ENCODE assay signal across 1 cellular context in the genomic region with DNA sequence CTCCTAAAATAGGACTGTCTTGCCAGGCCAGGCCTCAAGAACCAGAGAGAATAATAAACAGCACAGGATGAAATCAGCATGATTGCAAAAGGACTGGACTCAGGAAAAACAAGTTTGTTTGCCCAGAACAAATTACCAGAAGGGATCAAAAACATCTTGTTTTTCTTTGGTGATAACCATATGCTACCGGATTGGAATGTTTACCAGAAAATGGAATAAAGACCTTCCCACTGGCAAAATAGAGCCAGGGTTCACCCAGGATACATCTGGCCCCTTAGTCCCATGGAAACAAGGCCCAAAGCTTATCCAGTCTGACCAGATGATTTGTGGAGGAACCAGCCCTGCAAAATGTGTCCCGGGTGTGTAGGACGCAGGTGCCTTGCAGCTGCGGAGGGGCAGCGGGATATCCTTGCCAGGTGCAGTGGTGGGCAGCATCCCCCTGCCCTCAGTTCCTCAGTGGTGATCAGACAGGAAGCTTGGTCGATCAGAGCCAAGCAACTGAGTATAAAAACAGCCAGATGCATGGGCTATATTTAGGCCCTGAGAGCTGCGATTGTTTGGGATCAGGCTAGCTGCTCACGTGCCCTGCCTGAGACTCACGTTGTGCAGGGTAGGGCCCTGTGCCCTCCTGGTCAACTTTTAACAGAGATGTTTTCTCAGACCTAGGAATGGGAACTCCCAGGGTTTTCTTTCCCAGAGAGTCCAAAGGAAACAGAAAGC.
A peak's percentile ranks its signal among the peaks of the same experiment; 100 is the strongest.
TF ChIP-seq lines count a peak whose summit lies in the region.

No MANE protein-coding gene starts in this region.

TF ChIP-seq in HepG2, 621 proteins besides CTCF, POLR2A, EP300 and RAD21 (continued from another document and continues in another):
- TF ChIP-seq KLF15 (CRISPR knock-in tag; IDR thresholded peaks at IDR 0.05; ENCODE audit: borderline replicate concordance) = no peak
- no peak for TF ChIP-seq ZNF598 (CRISPR knock-in tag; IDR thresholded peaks at IDR 0.05; ENCODE audit: borderline replicate concordance)
- no peak for TF ChIP-seq ZNF34 (CRISPR knock-in tag; IDR thresholded peaks at IDR 0.05; ENCODE audit: borderline replicate concordance)
- TF ChIP-seq RBM22 (optimal IDR thresholded peaks at IDR 0.05; ENCODE audit: low read length) = no peak
- TF ChIP-seq SUZ12 (IDR thresholded peaks at IDR 0.05; ENCODE audit: low read depth, low read length) = no peak
- no peak for TF ChIP-seq SSRP1 (CRISPR knock-in tag; IDR thresholded peaks at IDR 0.05)
- no peak for TF ChIP-seq ATF1 (CRISPR knock-in tag; IDR thresholded peaks at IDR 0.05)
- no peak for TF ChIP-seq REST (IDR thresholded peaks at IDR 0.05; ENCODE audit: borderline replicate concordance in 1 of 2, low read depth in 1 of 2, low read length in 2 of 2)
- TF ChIP-seq ZBTB37 (CRISPR knock-in tag; IDR thresholded peaks at IDR 0.05) = peak; percentile 100
- no peak for TF ChIP-seq ZNF101 (CRISPR knock-in tag; IDR thresholded peaks at IDR 0.05; ENCODE audit: borderline replicate concordance, low read depth)
- peak; percentile 68; the same call in 1 of the 2 replicates for TF ChIP-seq DPF2 (CRISPR knock-in tag; IDR thresholded peaks at IDR 0.05; ENCODE audit: borderline replicate concordance, low read depth)
- no peak; the same call in 1 of the 2 replicates for TF ChIP-seq ZNF652 (CRISPR knock-in tag; IDR thresholded peaks at IDR 0.05; ENCODE audit: borderline replicate concordance, low read depth)
- TF ChIP-seq ZNF619 (CRISPR knock-in tag; IDR thresholded peaks at IDR 0.05) = 0 out of 2 replicates have a peak, but pooled peaks have one; percentile 56
- TF ChIP-seq WIZ (CRISPR knock-in tag; IDR thresholded peaks at IDR 0.05) = no peak
- no peak for TF ChIP-seq DNMT1 (CRISPR knock-in tag; IDR thresholded peaks at IDR 0.05)
- no peak for TF ChIP-seq KLF9 (CRISPR knock-in tag; IDR thresholded peaks at IDR 0.05; ENCODE audit: low read depth)
- TF ChIP-seq TMF1 (CRISPR knock-in tag; IDR thresholded peaks at IDR 0.05; ENCODE audit: low read depth) = no peak
- TF ChIP-seq, protein P1, sequence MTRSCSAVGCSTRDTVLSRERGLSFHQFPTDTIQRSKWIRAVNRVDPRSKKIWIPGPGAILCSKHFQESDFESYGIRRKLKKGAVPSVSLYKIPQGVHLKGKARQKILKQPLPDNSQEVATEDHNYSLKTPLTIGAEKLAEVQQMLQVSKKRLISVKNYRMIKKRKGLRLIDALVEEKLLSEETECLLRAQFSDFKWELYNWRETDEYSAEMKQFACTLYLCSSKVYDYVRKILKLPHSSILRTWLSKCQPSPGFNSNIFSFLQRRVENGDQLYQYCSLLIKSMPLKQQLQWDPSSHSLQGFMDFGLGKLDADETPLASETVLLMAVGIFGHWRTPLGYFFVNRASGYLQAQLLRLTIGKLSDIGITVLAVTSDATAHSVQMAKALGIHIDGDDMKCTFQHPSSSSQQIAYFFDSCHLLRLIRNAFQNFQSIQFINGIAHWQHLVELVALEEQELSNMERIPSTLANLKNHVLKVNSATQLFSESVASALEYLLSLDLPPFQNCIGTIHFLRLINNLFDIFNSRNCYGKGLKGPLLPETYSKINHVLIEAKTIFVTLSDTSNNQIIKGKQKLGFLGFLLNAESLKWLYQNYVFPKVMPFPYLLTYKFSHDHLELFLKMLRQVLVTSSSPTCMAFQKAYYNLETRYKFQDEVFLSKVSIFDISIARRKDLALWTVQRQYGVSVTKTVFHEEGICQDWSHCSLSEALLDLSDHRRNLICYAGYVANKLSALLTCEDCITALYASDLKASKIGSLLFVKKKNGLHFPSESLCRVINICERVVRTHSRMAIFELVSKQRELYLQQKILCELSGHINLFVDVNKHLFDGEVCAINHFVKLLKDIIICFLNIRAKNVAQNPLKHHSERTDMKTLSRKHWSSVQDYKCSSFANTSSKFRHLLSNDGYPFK (CRISPR knock-in tag; IDR thresholded peaks at IDR 0.05; ENCODE audit: borderline replicate concordance) = no peak; the same call in 1 of the 2 replicates
- TF ChIP-seq NRL (CRISPR knock-in tag; IDR thresholded peaks at IDR 0.05; ENCODE audit: borderline replicate concordance) = peak; percentile 62; the same call in 1 of the 2 replicates
- peak; percentile 57 for TF ChIP-seq SAP130 (CRISPR knock-in tag; IDR thresholded peaks at IDR 0.05; ENCODE audit: low read depth)
- TF ChIP-seq ZNF530 (CRISPR knock-in tag; IDR thresholded peaks at IDR 0.05; ENCODE audit: low read depth) = no peak
- TF ChIP-seq KDM4B (CRISPR knock-in tag; IDR thresholded peaks at IDR 0.05) = no peak
- no peak for TF ChIP-seq SOX6 (IDR thresholded peaks at IDR 0.05)
- peak; percentile 88 for TF ChIP-seq SOX6 (CRISPR knock-in tag; IDR thresholded peaks at IDR 0.05)
- TF ChIP-seq NR2C2 (CRISPR knock-in tag; IDR thresholded peaks at IDR 0.05; ENCODE audit: borderline replicate concordance) = peak; percentile 44
- TF ChIP-seq, protein P2, sequence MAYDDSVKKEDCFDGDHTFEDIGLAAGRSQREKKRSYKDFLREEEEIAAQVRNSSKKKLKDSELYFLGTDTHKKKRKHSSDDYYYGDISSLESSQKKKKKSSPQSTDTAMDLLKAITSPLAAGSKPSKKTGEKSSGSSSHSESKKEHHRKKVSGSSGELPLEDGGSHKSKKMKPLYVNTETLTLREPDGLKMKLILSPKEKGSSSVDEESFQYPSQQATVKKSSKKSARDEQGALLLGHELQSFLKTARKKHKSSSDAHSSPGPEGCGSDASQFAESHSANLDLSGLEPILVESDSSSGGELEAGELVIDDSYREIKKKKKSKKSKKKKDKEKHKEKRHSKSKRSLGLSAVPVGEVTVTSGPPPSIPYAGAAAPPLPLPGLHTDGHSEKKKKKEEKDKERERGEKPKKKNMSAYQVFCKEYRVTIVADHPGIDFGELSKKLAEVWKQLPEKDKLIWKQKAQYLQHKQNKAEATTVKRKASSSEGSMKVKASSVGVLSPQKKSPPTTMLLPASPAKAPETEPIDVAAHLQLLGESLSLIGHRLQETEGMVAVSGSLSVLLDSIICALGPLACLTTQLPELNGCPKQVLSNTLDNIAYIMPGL (CRISPR knock-in tag; IDR thresholded peaks at IDR 0.05; ENCODE audit: borderline replicate concordance in 1 of 2, low read depth in 1 of 2) = peak in 1 of 2 experiments; percentile 37; a peak in 1 of 4 replicates
- peak; percentile 43; the same call in 1 of the 2 replicates for TF ChIP-seq ZNF225 (CRISPR knock-in tag; IDR thresholded peaks at IDR 0.05)
- TF ChIP-seq HMG20A (CRISPR knock-in tag; IDR thresholded peaks at IDR 0.05; ENCODE audit: borderline replicate concordance) = peak; percentile 72
- no peak; the same call in 1 of the 2 replicates for TF ChIP-seq KDM2A (CRISPR knock-in tag; IDR thresholded peaks at IDR 0.05; ENCODE audit: borderline replicate concordance, low read depth)
- TF ChIP-seq, protein P3, sequence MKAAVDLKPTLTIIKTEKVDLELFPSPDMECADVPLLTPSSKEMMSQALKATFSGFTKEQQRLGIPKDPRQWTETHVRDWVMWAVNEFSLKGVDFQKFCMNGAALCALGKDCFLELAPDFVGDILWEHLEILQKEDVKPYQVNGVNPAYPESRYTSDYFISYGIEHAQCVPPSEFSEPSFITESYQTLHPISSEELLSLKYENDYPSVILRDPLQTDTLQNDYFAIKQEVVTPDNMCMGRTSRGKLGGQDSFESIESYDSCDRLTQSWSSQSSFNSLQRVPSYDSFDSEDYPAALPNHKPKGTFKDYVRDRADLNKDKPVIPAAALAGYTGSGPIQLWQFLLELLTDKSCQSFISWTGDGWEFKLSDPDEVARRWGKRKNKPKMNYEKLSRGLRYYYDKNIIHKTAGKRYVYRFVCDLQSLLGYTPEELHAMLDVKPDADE (CRISPR knock-in tag; IDR thresholded peaks at IDR 0.05) = no peak
- TF ChIP-seq PBX3 (CRISPR knock-in tag; IDR thresholded peaks at IDR 0.05; ENCODE audit: borderline replicate concordance) = no peak
- TF ChIP-seq ARNTL (CRISPR knock-in tag; IDR thresholded peaks at IDR 0.05) = peak; percentile 91
- no peak for TF ChIP-seq ZNF569 (CRISPR knock-in tag; IDR thresholded peaks at IDR 0.05; ENCODE audit: borderline replicate concordance)
- TF ChIP-seq ZNF30 (CRISPR knock-in tag; IDR thresholded peaks at IDR 0.05) = no peak
- peak; percentile 83; the same call in 1 of the 2 replicates for TF ChIP-seq NFKBIZ (CRISPR knock-in tag; IDR thresholded peaks at IDR 0.05)
- TF ChIP-seq SRSF9 (IDR thresholded peaks at IDR 0.05; ENCODE audit: borderline replicate concordance, insufficient read depth, low read depth, low read length, poor library complexity, severe bottlenecking) = no peak
- no peak for TF ChIP-seq TGIF2 (CRISPR knock-in tag; IDR thresholded peaks at IDR 0.05)
- TF ChIP-seq KDM5B (CRISPR knock-in tag; IDR thresholded peaks at IDR 0.05; ENCODE audit: borderline replicate concordance) = peak; percentile 19; the same call in 1 of the 2 replicates
- no peak for TF ChIP-seq JUND (CRISPR knock-in tag; IDR thresholded peaks at IDR 0.05)
- no peak for TF ChIP-seq TEAD2 (CRISPR knock-in tag; IDR thresholded peaks at IDR 0.05)
- no peak for TF ChIP-seq IKZF4 (CRISPR knock-in tag; IDR thresholded peaks at IDR 0.05; ENCODE audit: borderline replicate concordance, low read depth, not compliant biosample characterization)
- no peak for TF ChIP-seq BRF2 (CRISPR knock-in tag; IDR thresholded peaks at IDR 0.05)
- TF ChIP-seq THYN1 (CRISPR knock-in tag; IDR thresholded peaks at IDR 0.05; ENCODE audit: borderline replicate concordance, low read depth) = no peak
- peak; percentile 84; the same call in 1 of the 2 replicates for TF ChIP-seq ZNF607 (CRISPR knock-in tag; IDR thresholded peaks at IDR 0.05; ENCODE audit: borderline replicate concordance)
- no peak for TF ChIP-seq RFXANK (CRISPR knock-in tag; IDR thresholded peaks at IDR 0.05)
- no peak for TF ChIP-seq ZNF274 (CRISPR knock-in tag; IDR thresholded peaks at IDR 0.05)
- TF ChIP-seq, protein P4, sequence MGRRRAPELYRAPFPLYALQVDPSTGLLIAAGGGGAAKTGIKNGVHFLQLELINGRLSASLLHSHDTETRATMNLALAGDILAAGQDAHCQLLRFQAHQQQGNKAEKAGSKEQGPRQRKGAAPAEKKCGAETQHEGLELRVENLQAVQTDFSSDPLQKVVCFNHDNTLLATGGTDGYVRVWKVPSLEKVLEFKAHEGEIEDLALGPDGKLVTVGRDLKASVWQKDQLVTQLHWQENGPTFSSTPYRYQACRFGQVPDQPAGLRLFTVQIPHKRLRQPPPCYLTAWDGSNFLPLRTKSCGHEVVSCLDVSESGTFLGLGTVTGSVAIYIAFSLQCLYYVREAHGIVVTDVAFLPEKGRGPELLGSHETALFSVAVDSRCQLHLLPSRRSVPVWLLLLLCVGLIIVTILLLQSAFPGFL (CRISPR knock-in tag; IDR thresholded peaks at IDR 0.05) = no peak
